In genomic region chr1:46202975-46203737, GRCh38 we compare ENCODE assay signal across 9 cellular contexts. TPM values are rescaled to one million over a fixed set of nuclear protein-coding genes. Genes with fewer than 3 reads are reported as not detected.
DNase-seq lines count a peak whose midpoint lies in the region; ATAC-seq and TF ChIP-seq lines count a peak whose summit lies in the region.
"Had no signal": no experiment of that assay in that cellular context is flagged by ENCODE, and none has a peak within 500 bp of the region (broad histone marks: within the 10 kb centered on the region; RNA-seq: fewer than 3 reads in every experiment).

TSS of gene LURAP1 (plus strand) at chr1:46203334. CDS start at chr1:46203427, 93 bp downstream.

- ATAC-seq in HG02973 (IDR thresholded peaks at IDR 0.05; ENCODE audit: unreplicated experiment) (no peak), HG02938 (IDR thresholded peaks at IDR 0.05; ENCODE audit: unreplicated experiment) (no peak)

- peak within 1 kb of the TSS; percentile 77 for H3K4me3 Mint-ChIP-seq in activated T-cell treated with anti-CD3 and anti-CD28 coated beads, Interleukin-2, amount 50 U/mL, for 24 hours

- H3K27ac Mint-ChIP-seq in activated T-cell treated with anti-CD3 and anti-CD28 coated beads, Interleukin-2, amount 50 U/mL, for 24 hours = no peak within 1 kb of the TSS

- no peaks in the 10 kb centered on the region for H4K20me1 ChIP-seq in fibroblast of lung (ENCODE audit: control insufficient read depth, extremely low read depth, insufficient read depth, low read length)

- TF ChIP-seq CTCF in fibroblast of lung (conservative IDR thresholded peaks at IDR 0.05 in 1 of 2, IDR thresholded peaks at IDR 0.05 in 1 of 2; ENCODE audit: low read depth in 1 of 2, low read length in 2 of 2) = no peak

- H3K27me3 ChIP-seq in fibroblast of lung (ENCODE audit: control insufficient read depth, insufficient read depth, low read length) (no peaks in the 10 kb centered on the region), mucosa of rectum (ENCODE audit: control insufficient read depth in 2 of 2, insufficient read depth in 2 of 2, low read length in 2 of 2) (no peaks in the 10 kb centered on the region), stomach smooth muscle (ENCODE audit: control insufficient read depth in 1 of 2, insufficient read depth in 2 of 2, low read length in 2 of 2) (no peaks in the 10 kb centered on the region)

- peak; percentile 51 for DNase-seq in DMS153 treated with DMSO at 0.1 percent for 48 hours (lab: John Stamatoyannopoulos, UW; ENCODE audit: unreplicated experiment)
- peak; percentile 39 for DNase-seq in NCI-H146 (lab: John Stamatoyannopoulos, UW)
- peak; percentile 68 for DNase-seq in activated T-cell treated with anti-CD3 and anti-CD28 coated beads, Interleukin-2, amount 50 U/mL, for 24 hours
- peak; percentile 86 to 87 for DNase-seq in fibroblast of lung (ENCODE audit: low read depth in 2 of 2)

- H3K9me3 ChIP-seq in fibroblast of lung (ENCODE audit: control insufficient read depth, insufficient read depth, low read depth, low read length) = no peaks in the 10 kb centered on the region
- no peaks in the 10 kb centered on the region for H3K9me3 ChIP-seq in mucosa of rectum (ENCODE audit: control insufficient read depth in 2 of 2, low read length in 2 of 2)
- H3K9me3 ChIP-seq in stomach smooth muscle (ENCODE audit: control insufficient read depth in 2 of 2, low read length in 2 of 2) = no peaks in the 10 kb centered on the region

- no peaks in the 10 kb centered on the region for H3K36me3 ChIP-seq in fibroblast of lung (ENCODE audit: control insufficient read depth, insufficient read depth, low read length)
- H3K36me3 ChIP-seq in mucosa of rectum (ENCODE audit: control insufficient read depth in 2 of 2, insufficient read depth in 2 of 2, low read length in 2 of 2) = no peaks in the 10 kb centered on the region
- H3K36me3 ChIP-seq in stomach smooth muscle (ENCODE audit: control insufficient read depth in 2 of 2, insufficient read depth in 2 of 2, low read length in 2 of 2) = no peaks in the 10 kb centered on the region

- H3K4me3 ChIP-seq in fibroblast of lung (replicated peaks in 1 of 4; ENCODE audit: control extremely low read depth in 1 of 4, insufficient read depth in 1 of 4, low read depth in 3 of 4, low read length in 4 of 4) (peak within 1 kb of the TSS; percentile 63 to 97 (median 92)), mucosa of rectum (ENCODE audit: low read length in 2 of 2) (peak within 1 kb of the TSS; percentile 67 to 77), stomach smooth muscle (ENCODE audit: low read length in 2 of 2) (peak within 1 kb of the TSS; percentile 98)

- peak within 1 kb of the TSS; percentile 80 for H3K4me2 ChIP-seq in fibroblast of lung (ENCODE audit: extremely low read depth, insufficient read depth, low read length)
- H3K4me2 ChIP-seq: KMS-11 had no signal

- H3K9me3 Mint-ChIP-seq in activated T-cell treated with anti-CD3 and anti-CD28 coated beads, Interleukin-2, amount 50 U/mL, for 24 hours = no peaks in the 10 kb centered on the region

- H3K27ac ChIP-seq in fibroblast of lung (ENCODE audit: insufficient read depth, low read length) (peak within 1 kb of the TSS; percentile 38), mucosa of rectum (ENCODE audit: low read depth in 2 of 2, low read length in 2 of 2) (peak within 1 kb of the TSS; percentile 40 to 54), stomach smooth muscle (ENCODE audit: low read length) (peak within 1 kb of the TSS; percentile 78)
- H3K27ac ChIP-seq: KMS-11 had no signal

- peaks cover 3% of the 10 kb centered on the region for H3K36me3 Mint-ChIP-seq in activated T-cell treated with anti-CD3 and anti-CD28 coated beads, Interleukin-2, amount 50 U/mL, for 24 hours (ENCODE audit: low read depth)

- peak within 1 kb of the TSS; percentile 60 for H3K9ac ChIP-seq in fibroblast of lung (ENCODE audit: insufficient read depth, low read length)
- peak within 1 kb of the TSS; percentile 20 to 73 for H3K9ac ChIP-seq in mucosa of rectum (ENCODE audit: low read depth in 1 of 2, low read length in 2 of 2)
- peak within 1 kb of the TSS; percentile 87 to 89 for H3K9ac ChIP-seq in stomach smooth muscle (ENCODE audit: low read length in 2 of 2)
- H3K9ac ChIP-seq: KMS-11 had no signal

- H2AFZ ChIP-seq in fibroblast of lung (ENCODE audit: low read length) = peak within 1 kb of the TSS; percentile 77

- H3K4me1 ChIP-seq in fibroblast of lung (ENCODE audit: control insufficient read depth, extremely low read depth, insufficient read depth, low read length) (no peaks in the 10 kb centered on the region), mucosa of rectum (ENCODE audit: control insufficient read depth in 2 of 2, insufficient read depth in 2 of 2, low read length in 2 of 2) (peaks cover 6% of the 10 kb centered on the region in 2 donors), stomach smooth muscle (ENCODE audit: control insufficient read depth, insufficient read depth, low read length) (peaks cover 37% of the 10 kb centered on the region)

- H3K79me2 ChIP-seq in fibroblast of lung (ENCODE audit: control insufficient read depth, insufficient read depth, low read length) = no peaks in the 10 kb centered on the region

- H3K4me1 Mint-ChIP-seq in activated T-cell treated with anti-CD3 and anti-CD28 coated beads, Interleukin-2, amount 50 U/mL, for 24 hours (ENCODE audit: low read depth) = peaks cover 20% of the 10 kb centered on the region

- peaks cover 2% of the 10 kb centered on the region for H3K27me3 Mint-ChIP-seq in activated T-cell treated with anti-CD3 and anti-CD28 coated beads, Interleukin-2, amount 50 U/mL, for 24 hours

RNA-seq across cellular contexts. Expression of gene LURAP1, which starts in this region (rescaled TPM):
- total RNA-seq in fibroblast of lung = 3.1 and 5.4 TPM in 2 replicates
- 1.8 and 2.6 TPM in 2 replicates for polyA plus RNA-seq in fibroblast of lung
- 1.0 and 2.1 TPM in 2 replicates for polyA plus RNA-seq in fibroblast of lung (2012)
- 2.1 and 2.2 TPM in 2 replicates for polyA minus RNA-seq in fibroblast of lung (ENCODE audit: low replicate concordance)
